In the genomic region with DNA sequence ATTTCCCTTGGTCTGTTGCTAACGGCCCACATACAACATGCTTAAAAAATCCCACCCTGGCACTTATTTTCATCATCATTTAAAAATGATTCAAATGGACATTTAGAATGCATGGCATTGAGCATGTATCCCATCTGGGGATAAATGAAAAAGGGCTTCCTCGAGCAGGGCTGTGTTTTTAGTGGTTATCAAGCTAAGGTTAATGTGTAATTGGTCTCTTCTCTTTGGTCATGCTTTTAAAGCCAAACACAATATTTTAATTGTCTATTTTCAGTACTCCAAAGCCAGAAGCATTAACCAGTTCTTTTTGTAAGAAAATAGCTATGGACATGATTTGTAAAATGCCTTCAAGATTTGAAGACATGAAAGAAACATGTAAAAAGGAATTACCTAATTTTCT, we compare ENCODE assay signal across 22 cellular contexts. TPM values are rescaled to one million over a fixed set of nuclear protein-coding genes. Genes with fewer than 3 reads are reported as not detected.
DNase-seq lines count a peak whose midpoint lies in the region; ATAC-seq, FAIRE-seq and TF ChIP-seq lines count a peak whose summit lies in the region.
"Had no signal": no experiment of that assay in that cellular context is flagged by ENCODE, and none has a peak within 500 bp of the region (broad histone marks: within the 10 kb centered on the region; RNA-seq: fewer than 3 reads in every experiment).

No MANE protein-coding gene starts in this region.

- peaks cover 32% of the 10 kb centered on the region for H3K27me3 Mint-ChIP-seq in astrocyte (ENCODE audit: low read depth, unreplicated experiment)
- peaks cover 41% of the 10 kb centered on the region for H3K27me3 Mint-ChIP-seq in activated CD4-positive, alpha-beta T cell treated with anti-CD3 and anti-CD28 coated beads for 36 hours

- H3K27me3 ChIP-seq in HAP-1 (ENCODE audit: low read depth): peaks cover 10% of the 10 kb centered on the region; the same call in 1 of the 2 replicates
- no peaks in the 10 kb centered on the region for H3K27me3 ChIP-seq in astrocyte (ENCODE audit: insufficient read depth, low read length)
- H3K27me3 ChIP-seq in subcutaneous abdominal adipose tissue (ENCODE audit: control insufficient read depth in 5 of 5, insufficient read depth in 4 of 5, low read length in 5 of 5): peaks cover 0 to 24% (median 7%) of the 10 kb centered on the region in 5 donors

- POLR2A ChIA-PET in activated CD4-positive, alpha-beta T cell treated with anti-CD3 and anti-CD28 coated beads for 36 hours (lab: Charles Lee): no interaction called here

- peak overlapping the region; percentile 5 for H3K4me3 Mint-ChIP-seq in astrocyte (ENCODE audit: unreplicated experiment)
- no peak overlapping the region for H3K4me3 Mint-ChIP-seq in activated CD4-positive, alpha-beta T cell treated with anti-CD3 and anti-CD28 coated beads for 36 hours
- H3K4me3 Mint-ChIP-seq: activated B cell treated with CpG ODN at 0.5 μM for 24 hours; activated naive CD8-positive, alpha-beta T cell treated with anti-CD3 and anti-CD28 coated beads for 36 hours; central memory CD8-positive, alpha-beta T cell; effector memory CD8-positive, alpha-beta T cell had no signal

- no peak overlapping the region for H2AFZ ChIP-seq in astrocyte (ENCODE audit: low read depth, low read length)

- H3K36me3 Mint-ChIP-seq in astrocyte (ENCODE audit: low read depth, unreplicated experiment): no peaks in the 10 kb centered on the region
- H3K36me3 Mint-ChIP-seq in activated CD4-positive, alpha-beta T cell treated with anti-CD3 and anti-CD28 coated beads for 36 hours (ENCODE audit: low read depth): no peaks in the 10 kb centered on the region
- H3K36me3 Mint-ChIP-seq: activated naive CD8-positive, alpha-beta T cell treated with anti-CD3 and anti-CD28 coated beads for 36 hours; IgD-negative memory B cell had no signal

- H3K9me3 ChIP-seq in HAP-1 (no peaks in the 10 kb centered on the region), astrocyte (ENCODE audit: insufficient read depth, low read depth, low read length) (no peaks in the 10 kb centered on the region), subcutaneous abdominal adipose tissue (ENCODE audit: control insufficient read depth in 5 of 5, low read length in 5 of 5) (no peaks in the 10 kb centered on the region)
- H3K9me3 ChIP-seq: thyroid gland had no signal

- ATAC-seq in activated CD4-positive, alpha-beta T cell treated with anti-CD3 and anti-CD28 coated beads for 36 hours: no peak
- ATAC-seq in HG03108 (IDR thresholded peaks at IDR 0.05; ENCODE audit: unreplicated experiment) (no peak), GM19351 (IDR thresholded peaks at IDR 0.05; ENCODE audit: unreplicated experiment) (no peak)
- ATAC-seq: effector memory CD8-positive, alpha-beta T cell had no signal

- H3K27ac ChIP-seq in astrocyte (ENCODE audit: low read depth, low read length) (peak overlapping the region; percentile 31), subcutaneous abdominal adipose tissue (ENCODE audit: low read depth, low read length) (peak overlapping the region; percentile 93)
- H3K27ac ChIP-seq: thyroid gland had no signal

- no peak for FAIRE-seq in astrocyte (lab: Jason Lieb, UNC)
- FAIRE-seq: keratinocyte, small intestine had no signal

- H3K36me3 ChIP-seq in HAP-1 (replicated peaks) (no peaks in the 10 kb centered on the region), astrocyte (ENCODE audit: insufficient read depth, low read length) (no peaks in the 10 kb centered on the region), subcutaneous abdominal adipose tissue (ENCODE audit: control insufficient read depth in 5 of 5, insufficient read depth in 5 of 5, low read length in 5 of 5) (peaks cover 0 to 9% (median 0%) of the 10 kb centered on the region in 5 donors)
- H3K36me3 ChIP-seq: thyroid gland had no signal

- H3K4me3 ChIP-seq in HAP-1 (peak overlapping the region; percentile 54), astrocyte (ENCODE audit: insufficient read depth, low read depth, low read length) (peak overlapping the region; percentile 94), subcutaneous abdominal adipose tissue (ENCODE audit: low read depth in 1 of 5, low read length in 5 of 5) (peak overlapping the region; percentile 71 to 99 (median 86))
- H3K4me3 ChIP-seq: thyroid gland had no signal

- H3K4me2 ChIP-seq in astrocyte (ENCODE audit: low read length): peak overlapping the region; percentile 96

- H3K4me1 ChIP-seq in HAP-1 (peaks cover 10% of the 10 kb centered on the region; the same call in 1 of the 2 replicates), astrocyte (ENCODE audit: insufficient read depth, low read length) (no peaks in the 10 kb centered on the region), subcutaneous abdominal adipose tissue (ENCODE audit: control insufficient read depth in 5 of 5, insufficient read depth in 5 of 5, low read length in 5 of 5) (peaks cover 0 to 61% (median 42%) of the 10 kb centered on the region in 5 donors)

- H3K9ac ChIP-seq in astrocyte (ENCODE audit: low read length) (peak overlapping the region; percentile 89), subcutaneous abdominal adipose tissue (ENCODE audit: low read length in 5 of 5) (peak overlapping the region; percentile 21 to 93 (median 81))

- H3K27ac Mint-ChIP-seq in astrocyte (ENCODE audit: unreplicated experiment): no peak overlapping the region
- no peak overlapping the region for H3K27ac Mint-ChIP-seq in activated CD4-positive, alpha-beta T cell treated with anti-CD3 and anti-CD28 coated beads for 36 hours
- H3K27ac Mint-ChIP-seq: activated B cell treated with CpG ODN at 0.5 μM for 24 hours; activated naive CD8-positive, alpha-beta T cell treated with anti-CD3 and anti-CD28 coated beads for 36 hours; effector memory CD8-positive, alpha-beta T cell; IgD-negative memory B cell had no signal

- no peak for TF ChIP-seq CTCF in astrocyte (IDR thresholded peaks at IDR 0.05; ENCODE audit: insufficient read depth, low read depth, low read length)

- in situ Hi-C loops in HAP-1 (cut with MboI; ENCODE audit: low sequenced_read_pairs): no loop called here

- CTCF ChIA-PET in activated CD4-positive, alpha-beta T cell treated with anti-CD3 and anti-CD28 coated beads for 36 hours (lab: Charles Lee): no interaction called here

- intact Hi-C loops in activated CD4-positive, alpha-beta T cell treated with anti-CD3 and anti-CD28 coated beads for 36 hours (cut with DNase I, micrococcal nuclease): no loop called here

- H3K4me1 Mint-ChIP-seq in astrocyte (ENCODE audit: low read depth, unreplicated experiment): no peaks in the 10 kb centered on the region
- H3K4me1 Mint-ChIP-seq in activated CD4-positive, alpha-beta T cell treated with anti-CD3 and anti-CD28 coated beads for 36 hours: no peaks in the 10 kb centered on the region
- H3K4me1 Mint-ChIP-seq: central memory CD8-positive, alpha-beta T cell had no signal

- DNase-seq in HAP-1 (ENCODE audit: low spot score in 2 of 2): no peak
- DNase-seq in astrocyte (ENCODE audit: low read depth): no peak
- peak; percentile 58 for DNase-seq in kidney glomerular epithelial cell (lab: John Stamatoyannopoulos, UW)
- no peak for DNase-seq in activated CD4-positive, alpha-beta T cell treated with anti-CD3 and anti-CD28 coated beads for 36 hours
- DNase-seq: activated B cell treated with CpG ODN at 0.5 μM for 24 hours; activated naive CD8-positive, alpha-beta T cell treated with anti-CD3 and anti-CD28 coated beads for 36 hours; DMS 273 treated with DMSO at 0.1 percent for 48 hours; effector memory CD8-positive, alpha-beta T cell; hippocampal formation; NCI-H187 treated with DMSO at 0.1 percent for 48 hours; NCI-H446 treated with DMSO at 0.1 percent for 48 hours; small intestine; stimulated activated CD4-positive, alpha-beta T cell treated with anti-CD3 and anti-CD28 coated beads, Interleukin-4, amount 100 ng/mL, for 24 hours; stimulated activated CD8-positive, alpha-beta memory T cell treated with anti-CD3 and anti-CD28 coated beads, Interleukin-4, amount 100 ng/mL, for 48 hours; thyroid gland had no signal

- H4K20me1 ChIP-seq in astrocyte (ENCODE audit: insufficient read depth, low read length): no peaks in the 10 kb centered on the region

- no peaks in the 10 kb centered on the region for H3K9me3 Mint-ChIP-seq in astrocyte (ENCODE audit: unreplicated experiment)
- H3K9me3 Mint-ChIP-seq in activated CD4-positive, alpha-beta T cell treated with anti-CD3 and anti-CD28 coated beads for 36 hours (ENCODE audit: low read depth): no peaks in the 10 kb centered on the region
- H3K9me3 Mint-ChIP-seq: activated B cell treated with CpG ODN at 0.5 μM for 24 hours; activated naive CD8-positive, alpha-beta T cell treated with anti-CD3 and anti-CD28 coated beads for 36 hours; central memory CD8-positive, alpha-beta T cell; effector memory CD8-positive, alpha-beta T cell; IgD-negative memory B cell had no signal

- H3K79me2 ChIP-seq in astrocyte (ENCODE audit: insufficient read depth, low read length): peaks cover 97% of the 10 kb centered on the region

RNA-seq across cellular contexts. Expression of a gene that starts 1.9 kb away (rescaled TPM):
- total RNA-seq in astrocyte: 0.87 and 1.4 TPM in 2 replicates
- not detected for total RNA-seq in activated CD4-positive, alpha-beta T cell treated with anti-CD3 and anti-CD28 coated beads for 36 hours
- total RNA-seq: activated B cell treated with CpG ODN at 0.5 μM for 24 hours; activated naive CD8-positive, alpha-beta T cell treated with anti-CD3 and anti-CD28 coated beads for 36 hours; T-helper 1 cell treated with Interleukin-12 subunit alpha and Interleukin-12 subunit beta and Interleukin-4 antibody, amounts not matched to agents 30 ng/mL and 1 ng/mL, for 36 hours had no signal
